ENCODE assay signal across 24 cellular contexts in the genomic region with DNA sequence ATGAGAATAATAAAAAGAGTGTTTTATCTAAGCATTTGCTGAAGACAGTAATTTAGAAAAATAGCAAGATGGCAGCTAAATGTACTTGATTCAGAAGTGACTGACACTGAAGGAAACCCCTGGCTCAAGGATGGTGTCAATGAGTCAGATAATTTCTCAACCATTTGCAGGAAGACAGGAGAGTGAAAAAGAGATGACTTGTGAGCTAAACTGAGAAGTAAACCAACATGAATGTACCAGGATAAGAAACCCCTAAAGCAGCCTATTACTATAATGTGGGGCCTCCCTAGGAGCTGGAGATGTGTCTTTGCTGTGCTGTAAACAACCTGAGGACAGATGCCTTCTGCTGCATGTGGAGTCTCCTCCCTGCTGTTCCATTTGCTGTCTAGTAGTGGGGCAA.
DNase-seq lines count a peak whose midpoint lies in the region; ATAC-seq and TF ChIP-seq lines count a peak whose summit lies in the region.
"Had no signal": no experiment of that assay in that cellular context is flagged by ENCODE, and none has a peak within 500 bp of the region (broad histone marks: within the 10 kb centered on the region; RNA-seq: fewer than 3 reads in every experiment).

No MANE protein-coding gene starts in this region.

- CTCF ChIA-PET in activated CD8-positive, alpha-beta T cell treated with anti-CD3 and anti-CD28 coated beads for 36 hours (lab: Charles Lee): interaction anchor here (1.1 to 1.9 kb wide), 2 partner anchors 12 to 14 kb away, joined by 3 to 4 read pairs; no protein-coding TSS in a partner anchor
- CTCF ChIA-PET in activated CD8-positive, alpha-beta T cell treated with anti-CD3 and anti-CD28 coated beads, Interleukin-2, amount 10 ng/mL, durations not matched to agents 7 days and 5 days (lab: Charles Lee): no interaction called here

- H3K27ac ChIP-seq in KMS-11 (peak overlapping the region; percentile 94), mesenchymal stem cell (ENCODE audit: low read length, poor library complexity, severe bottlenecking) (no peak overlapping the region), ascending aorta (no peak overlapping the region)
- H3K27ac ChIP-seq: BLaER1, gastrocnemius medialis, thoracic aorta had no signal

- no peaks in the 10 kb centered on the region for H3K27me3 Mint-ChIP-seq in activated CD8-positive, alpha-beta T cell treated with anti-CD3 and anti-CD28 coated beads for 36 hours
- no peaks in the 10 kb centered on the region for H3K27me3 Mint-ChIP-seq in activated CD8-positive, alpha-beta T cell treated with anti-CD3 and anti-CD28 coated beads, Interleukin-2, amount 10 ng/mL, durations not matched to agents 7 days and 5 days (ENCODE audit: low read depth)
- H3K27me3 Mint-ChIP-seq in activated T-helper 1 cell treated with anti-CD3 and anti-CD28 coated beads, Interleukin-12 subunit alpha, Interleukin-12 subunit beta, Interleukin-2, Interleukin-4 antibody, amounts not matched to agents 30 ng/mL and 10 ng/mL and 1 ng/mL, durations not matched to agents 14 hours and 24 hours and 36 hours (ENCODE audit: insufficient read depth): no peaks in the 10 kb centered on the region
- H3K27me3 Mint-ChIP-seq: central memory CD8-positive, alpha-beta T cell had no signal

- H3K4me1 ChIP-seq in KMS-11 (ENCODE audit: low read depth, poor library complexity, severe bottlenecking) (peaks cover 83% of the 10 kb centered on the region), mesenchymal stem cell (ENCODE audit: control insufficient read depth, insufficient read depth, low read depth, low read length) (peaks cover 2% of the 10 kb centered on the region), ascending aorta (no peaks in the 10 kb centered on the region)
- H3K4me1 ChIP-seq: BLaER1, gastrocnemius medialis had no signal

- H3K4me3 ChIP-seq in KMS-11 (IDR thresholded peaks at IDR 0.05; ENCODE audit: insufficient read depth, low read depth, low read length): no peak overlapping the region
- no peak overlapping the region for H3K4me3 ChIP-seq in mesenchymal stem cell (ENCODE audit: insufficient read depth in 1 of 2, low read depth in 1 of 2, low read length in 2 of 2)
- no peak overlapping the region for H3K4me3 ChIP-seq in ascending aorta
- H3K4me3 ChIP-seq: BLaER1, gastrocnemius medialis, lung, thoracic aorta had no signal

- no peak overlapping the region for H2AK5ac ChIP-seq in mesenchymal stem cell (ENCODE audit: low read length, severe bottlenecking)

- H3K36me3 ChIP-seq in KMS-11 (ENCODE audit: insufficient read depth) (no peaks in the 10 kb centered on the region), mesenchymal stem cell (ENCODE audit: control insufficient read depth in 1 of 2, insufficient read depth in 2 of 2, low read depth in 1 of 2, low read length in 2 of 2) (no peaks in the 10 kb centered on the region), ascending aorta (no peaks in the 10 kb centered on the region)
- H3K36me3 ChIP-seq: BLaER1, gastrocnemius medialis, thoracic aorta had no signal

- H2BK15ac ChIP-seq in mesenchymal stem cell (ENCODE audit: low read depth, poor library complexity, severe bottlenecking): no peak overlapping the region

- no peak overlapping the region for H3K27ac Mint-ChIP-seq in activated CD8-positive, alpha-beta T cell treated with anti-CD3 and anti-CD28 coated beads for 36 hours
- no peak overlapping the region for H3K27ac Mint-ChIP-seq in activated CD8-positive, alpha-beta T cell treated with anti-CD3 and anti-CD28 coated beads, Interleukin-2, amount 10 ng/mL, durations not matched to agents 7 days and 5 days
- peak overlapping the region; percentile 56 for H3K27ac Mint-ChIP-seq in activated T-helper 1 cell treated with anti-CD3 and anti-CD28 coated beads, Interleukin-12 subunit alpha, Interleukin-12 subunit beta, Interleukin-2, Interleukin-4 antibody, amounts not matched to agents 30 ng/mL and 10 ng/mL and 1 ng/mL, durations not matched to agents 14 hours and 24 hours and 36 hours
- H3K27ac Mint-ChIP-seq: T-helper 2 cell treated with Interferon-gamma antibody and Interleukin-4, amounts not matched to agents 5 μg/mL and 100 μg/mL, for 36 hours had no signal

- no peak overlapping the region for H4K8ac ChIP-seq in mesenchymal stem cell (ENCODE audit: low read length)

- POLR2A ChIA-PET in activated CD8-positive, alpha-beta T cell treated with anti-CD3 and anti-CD28 coated beads for 36 hours (lab: Charles Lee): no interaction called here
- POLR2A ChIA-PET in activated CD8-positive, alpha-beta T cell treated with anti-CD3 and anti-CD28 coated beads, Interleukin-2, amount 10 ng/mL, durations not matched to agents 7 days and 5 days (lab: Charles Lee): interaction anchor here (1.2 kb wide), 1 partner anchor 14 kb away, joined by 7 read pairs; no protein-coding TSS in a partner anchor

- peak overlapping the region; percentile 39 for H2AFZ ChIP-seq in KMS-11 (ENCODE audit: low read depth)
- H2AFZ ChIP-seq in mesenchymal stem cell (ENCODE audit: low read depth, low read length): no peak overlapping the region

- H3K79me1 ChIP-seq in mesenchymal stem cell (replicated peaks; ENCODE audit: low read length, poor library complexity, severe bottlenecking): no peaks in the 10 kb centered on the region

- intact Hi-C loops in activated CD8-positive, alpha-beta T cell treated with anti-CD3 and anti-CD28 coated beads for 36 hours (cut with micrococcal nuclease): no loop called here
- intact Hi-C loops in activated T-helper 1 cell treated with anti-CD3 and anti-CD28 coated beads, Interleukin-12 subunit alpha, Interleukin-12 subunit beta, Interleukin-2, Interleukin-4 antibody, amounts not matched to agents 30 ng/mL and 10 ng/mL and 1 ng/mL, durations not matched to agents 14 hours and 24 hours and 36 hours (cut with micrococcal nuclease): loop anchor here (1.0 to 5.0 kb wide), 4 partner anchors 15 to 118 kb away; no protein-coding TSS in a partner anchor
- intact Hi-C loops in ascending aorta (cut with DNase I): no loop called here

- no peak overlapping the region for H3K14ac ChIP-seq in mesenchymal stem cell (ENCODE audit: low read length in 2 of 2)

- ATAC-seq in activated CD8-positive, alpha-beta T cell treated with anti-CD3 and anti-CD28 coated beads for 36 hours: peak; percentile 72
- ATAC-seq in activated CD8-positive, alpha-beta T cell treated with anti-CD3 and anti-CD28 coated beads, Interleukin-2, amount 10 ng/mL, durations not matched to agents 7 days and 5 days: no peak
- no peak for ATAC-seq in HG02571 (IDR thresholded peaks at IDR 0.05; ENCODE audit: unreplicated experiment)
- no peak for ATAC-seq in GM19467 (IDR thresholded peaks at IDR 0.05; ENCODE audit: unreplicated experiment)
- ATAC-seq: gastrocnemius medialis, right cardiac atrium had no signal

- TF ChIP-seq CTCF in activated CD8-positive, alpha-beta T cell treated with anti-CD3 and anti-CD28 coated beads for 36 hours (IDR thresholded peaks at IDR 0.05): no peak
- TF ChIP-seq CTCF in KMS-11 (conservative IDR thresholded peaks at IDR 0.05; ENCODE audit: low read depth, low read length): no peak
- no peak for TF ChIP-seq CTCF in ascending aorta (IDR thresholded peaks at IDR 0.05)

- no peak overlapping the region for H3K23ac ChIP-seq in mesenchymal stem cell (ENCODE audit: low read length in 2 of 2)

- DNase-seq in activated CD8-positive, alpha-beta T cell treated with anti-CD3 and anti-CD28 coated beads for 36 hours: no peak
- DNase-seq in activated CD8-positive, alpha-beta T cell treated with anti-CD3 and anti-CD28 coated beads, Interleukin-2, amount 10 ng/mL, durations not matched to agents 7 days and 5 days: no peak
- no peak for DNase-seq in activated T-helper 1 cell treated with anti-CD3 and anti-CD28 coated beads, Interleukin-12 subunit alpha, Interleukin-12 subunit beta, Interleukin-2, Interleukin-4 antibody, amounts not matched to agents 30 ng/mL and 10 ng/mL and 1 ng/mL, durations not matched to agents 14 hours and 24 hours and 36 hours (ENCODE audit: low spot score)
- DNase-seq in mesenchymal stem cell: peak; percentile 43
- no peak for DNase-seq in ascending aorta (ENCODE audit: low spot score in 2 of 2)
- DNase-seq: activated effector memory CD4-positive, alpha-beta T cell treated with anti-CD3 and anti-CD28 coated beads, Interleukin-2, amount 50 U/mL, for 16 hours; anterior cingulate cortex; erythroblast; gastrocnemius medialis; hypothalamus; IMR-90; kidney; NCI-H187 treated with DMSO at 0.1 percent for 48 hours; NCI-H226; right cardiac atrium; SK-N-SH had no signal

- peak overlapping the region in 1 of 2 experiments; percentile 54 for H2BK12ac ChIP-seq in mesenchymal stem cell (ENCODE audit: low read length in 2 of 2)

- no peaks in the 10 kb centered on the region for H4K20me1 ChIP-seq in KMS-11 (ENCODE audit: insufficient read depth)
- H4K20me1 ChIP-seq: BLaER1 had no signal

- H2BK5ac ChIP-seq in mesenchymal stem cell (ENCODE audit: low read depth, low read length, poor library complexity, severe bottlenecking): no peak overlapping the region

- peaks cover 19% of the 10 kb centered on the region for H3K4me1 Mint-ChIP-seq in activated CD8-positive, alpha-beta T cell treated with anti-CD3 and anti-CD28 coated beads for 36 hours (ENCODE audit: low read depth)
- peaks cover 2% of the 10 kb centered on the region for H3K4me1 Mint-ChIP-seq in activated CD8-positive, alpha-beta T cell treated with anti-CD3 and anti-CD28 coated beads, Interleukin-2, amount 10 ng/mL, durations not matched to agents 7 days and 5 days (ENCODE audit: low read depth)
- H3K4me1 Mint-ChIP-seq in activated T-helper 1 cell treated with anti-CD3 and anti-CD28 coated beads, Interleukin-12 subunit alpha, Interleukin-12 subunit beta, Interleukin-2, Interleukin-4 antibody, amounts not matched to agents 30 ng/mL and 10 ng/mL and 1 ng/mL, durations not matched to agents 14 hours and 24 hours and 36 hours (ENCODE audit: low read depth): peaks cover 26% of the 10 kb centered on the region

- H3K9ac ChIP-seq in KMS-11 (peak overlapping the region; percentile 44; the same call in 1 of the 2 replicates), mesenchymal stem cell (ENCODE audit: low read length) (no peak overlapping the region)
- H3K9ac ChIP-seq: BLaER1, SK-N-SH had no signal

- H3K9me3 Mint-ChIP-seq in activated CD8-positive, alpha-beta T cell treated with anti-CD3 and anti-CD28 coated beads for 36 hours: peaks cover 8% of the 10 kb centered on the region
- H3K9me3 Mint-ChIP-seq in activated CD8-positive, alpha-beta T cell treated with anti-CD3 and anti-CD28 coated beads, Interleukin-2, amount 10 ng/mL, durations not matched to agents 7 days and 5 days (ENCODE audit: insufficient read depth): no peaks in the 10 kb centered on the region
- H3K9me3 Mint-ChIP-seq in activated T-helper 1 cell treated with anti-CD3 and anti-CD28 coated beads, Interleukin-12 subunit alpha, Interleukin-12 subunit beta, Interleukin-2, Interleukin-4 antibody, amounts not matched to agents 30 ng/mL and 10 ng/mL and 1 ng/mL, durations not matched to agents 14 hours and 24 hours and 36 hours: peaks cover 13% of the 10 kb centered on the region
- H3K9me3 Mint-ChIP-seq: central memory CD8-positive, alpha-beta T cell; T-helper 2 cell treated with Interferon-gamma antibody and Interleukin-4, amounts not matched to agents 5 μg/mL and 100 μg/mL, for 36 hours had no signal

- H3K9me3 ChIP-seq in mesenchymal stem cell (ENCODE audit: control insufficient read depth, low read length) (peaks cover 7% of the 10 kb centered on the region), ascending aorta (peaks cover 0 to 9% of the 10 kb centered on the region in 2 donors)
- H3K9me3 ChIP-seq: gastrocnemius medialis, SK-N-SH, thoracic aorta had no signal

- no peaks in the 10 kb centered on the region for H3K79me2 ChIP-seq in KMS-11 (ENCODE audit: insufficient read depth, low read depth)

- no peak overlapping the region for H3K4me3 Mint-ChIP-seq in activated CD8-positive, alpha-beta T cell treated with anti-CD3 and anti-CD28 coated beads for 36 hours
- H3K4me3 Mint-ChIP-seq in activated CD8-positive, alpha-beta T cell treated with anti-CD3 and anti-CD28 coated beads, Interleukin-2, amount 10 ng/mL, durations not matched to agents 7 days and 5 days: no peak overlapping the region
- no peak overlapping the region for H3K4me3 Mint-ChIP-seq in activated T-helper 1 cell treated with anti-CD3 and anti-CD28 coated beads, Interleukin-12 subunit alpha, Interleukin-12 subunit beta, Interleukin-2, Interleukin-4 antibody, amounts not matched to agents 30 ng/mL and 10 ng/mL and 1 ng/mL, durations not matched to agents 14 hours and 24 hours and 36 hours
- H3K4me3 Mint-ChIP-seq: central memory CD8-positive, alpha-beta T cell; T-helper 2 cell treated with Interferon-gamma antibody and Interleukin-4, amounts not matched to agents 5 μg/mL and 100 μg/mL, for 36 hours had no signal

- peaks cover 3% of the 10 kb centered on the region for H3K36me3 Mint-ChIP-seq in activated CD8-positive, alpha-beta T cell treated with anti-CD3 and anti-CD28 coated beads for 36 hours (ENCODE audit: low read depth)
- H3K36me3 Mint-ChIP-seq in activated CD8-positive, alpha-beta T cell treated with anti-CD3 and anti-CD28 coated beads, Interleukin-2, amount 10 ng/mL, durations not matched to agents 7 days and 5 days (ENCODE audit: low read depth): no peaks in the 10 kb centered on the region
- peaks cover under 1% of the 10 kb centered on the region for H3K36me3 Mint-ChIP-seq in activated T-helper 1 cell treated with anti-CD3 and anti-CD28 coated beads, Interleukin-12 subunit alpha, Interleukin-12 subunit beta, Interleukin-2, Interleukin-4 antibody, amounts not matched to agents 30 ng/mL and 10 ng/mL and 1 ng/mL, durations not matched to agents 14 hours and 24 hours and 36 hours (ENCODE audit: low read depth)

- H3K27me3 ChIP-seq in KMS-11 (ENCODE audit: insufficient read depth, low read depth) (no peaks in the 10 kb centered on the region), mesenchymal stem cell (ENCODE audit: control insufficient read depth in 1 of 2, insufficient read depth in 1 of 2, low read length in 2 of 2) (peaks cover 0 to 6% of the 10 kb centered on the region in 2 experiments), ascending aorta (no peaks in the 10 kb centered on the region)
- H3K27me3 ChIP-seq: BLaER1, gastrocnemius medialis had no signal

- no peak overlapping the region for H3K4ac ChIP-seq in mesenchymal stem cell (ENCODE audit: low read depth in 1 of 2, low read length in 2 of 2)

- no peak overlapping the region for H3K18ac ChIP-seq in mesenchymal stem cell (ENCODE audit: low read depth in 1 of 2, low read length in 2 of 2)

- no peak overlapping the region for H4K91ac ChIP-seq in mesenchymal stem cell (ENCODE audit: low read length)

- H3K4me2 ChIP-seq in KMS-11 (peak overlapping the region; percentile 52), mesenchymal stem cell (ENCODE audit: low read length, poor library complexity, severe bottlenecking) (no peak overlapping the region)
- H3K4me2 ChIP-seq: BLaER1, SK-N-SH had no signal

- H2BK120ac ChIP-seq in mesenchymal stem cell (ENCODE audit: low read depth, low read length): no peak overlapping the region
